In genomic region chr19:10699650-10700335, GRCh38 we compare ENCODE assay signal across 8 cellular contexts. TPM values are rescaled to one million over a fixed set of nuclear protein-coding genes. Genes with fewer than 3 reads are reported as not detected.
DNase-seq lines count a peak whose midpoint lies in the region; ATAC-seq and TF ChIP-seq lines count a peak whose summit lies in the region.

No MANE protein-coding gene starts in this region.

- 45% methylated on average over 15 of the region's 15 CpGs for WGBS in hepatocyte (ENCODE audit: low lambda C conversion rate, missing lambda C conversion rate)

- H3K4me3 ChIP-seq in SJSA1 (no peak overlapping the region), hepatocyte (no peak overlapping the region)

- H3K27ac ChIP-seq in SJSA1, result no peak overlapping the region
- H3K27ac ChIP-seq in hepatocyte, result no peak overlapping the region

- peaks cover 4% of the 10 kb centered on the region for H4K20me1 ChIP-seq in hepatocyte (ENCODE audit: insufficient read depth, poor library complexity, severe bottlenecking)

- TF ChIP-seq CTCF in hepatocyte (IDR thresholded peaks at IDR 0.05; ENCODE audit: poor library complexity), result peak; percentile 59

- no peak overlapping the region for H3K4me2 ChIP-seq in hepatocyte

- DNase-seq in DMS79 (lab: John Stamatoyannopoulos, UW) (peak; percentile 3), Kasumi-1 (lab: John Stamatoyannopoulos, UW) (peak; percentile 81 to 88), SJSA1 (ENCODE audit: low read depth in 1 of 2, low spot score in 2 of 2) (peak; percentile 36 to 71), hepatocyte (ENCODE audit: low spot score) (peak; percentile 61), DMS153 treated with DMSO at 0.1 percent for 48 hours (lab: John Stamatoyannopoulos, UW; ENCODE audit: unreplicated experiment) (no peak)
- DNase-seq in activated naive CD4-positive, alpha-beta T cell treated with Interleukin-2 at 50 U/mL for 16 hours, result peak; percentile 73
- peak; percentile 67 for DNase-seq in stimulated activated CD4-positive, alpha-beta T cell treated with anti-CD3 and anti-CD28 coated beads, Interleukin-4, amount 100 ng/mL, for 1 hour

- no peaks in the 10 kb centered on the region for H3K9me2 ChIP-seq in hepatocyte (replicated peaks; ENCODE audit: insufficient read depth)

- H3K27me3 ChIP-seq in SJSA1 (replicated peaks) (no peaks in the 10 kb centered on the region), hepatocyte (no peaks in the 10 kb centered on the region)

- H3K9me3 ChIP-seq in SJSA1 (replicated peaks) (no peaks in the 10 kb centered on the region), hepatocyte (ENCODE audit: low read depth) (no peaks in the 10 kb centered on the region)

- no peaks in the 10 kb centered on the region for H3K36me3 ChIP-seq in SJSA1
- H3K36me3 ChIP-seq in hepatocyte (replicated peaks; ENCODE audit: insufficient read depth, low read depth), result no peaks in the 10 kb centered on the region

- ATAC-seq in HG02759 (IDR thresholded peaks at IDR 0.05; ENCODE audit: unreplicated experiment), result no peak

- no peak overlapping the region for H2AFZ ChIP-seq in hepatocyte

- H3K4me1 ChIP-seq in SJSA1 (replicated peaks), result peaks cover 17% of the 10 kb centered on the region
- no peaks in the 10 kb centered on the region for H3K4me1 ChIP-seq in hepatocyte (ENCODE audit: insufficient read depth)

- no peaks in the 10 kb centered on the region for H3K79me2 ChIP-seq in hepatocyte

RNA-seq across cellular contexts. Expression of gene QTRT1, which starts 1.4 kb away (rescaled TPM):
- total RNA-seq in SJSA1 (2014; rRNA removed; shearing (Covaris generic)), result 26.8 and 28.0 TPM in 2 replicates
- total RNA-seq in hepatocyte, result 19.5 and 21.7 TPM in 2 replicates
- 52.8 and 67.7 TPM in 2 replicates for polyA plus RNA-seq in hepatocyte

RNA-seq across cellular contexts. Expression of gene DNM2, which starts 18.1 kb away (rescaled TPM):
- 57.8 and 58.4 TPM in 2 replicates for total RNA-seq in SJSA1 (2014; rRNA removed; shearing (Covaris generic))
- total RNA-seq in hepatocyte, result 87.9 and 93.9 TPM in 2 replicates
- polyA plus RNA-seq in hepatocyte, result 130 and 132 TPM in 2 replicates

RNA-seq across cellular contexts. Expression of gene ILF3, which starts 45.6 kb away (rescaled TPM):
- 123 and 210 TPM in 2 replicates for total RNA-seq in SJSA1 (2014; rRNA removed; shearing (Covaris generic))
- 112 and 149 TPM in 2 replicates for total RNA-seq in hepatocyte
- polyA plus RNA-seq in hepatocyte, result 120 and 129 TPM in 2 replicates
